ENCODE assay signal across 1 cellular context in genomic region chr2:215527738-215528137, GRCh38.
TF ChIP-seq lines count a peak whose summit lies in the region.

No MANE protein-coding gene starts in this region.

TF ChIP-seq in IMR-90, 13 proteins besides CTCF, POLR2A, EP300 and RAD21:
- TF ChIP-seq NFE2L2 (IDR thresholded peaks at IDR 0.05; ENCODE audit: low read depth, low read length) (peak; percentile 18; the same call in 1 of the 2 replicates), RFX5 (IDR thresholded peaks at IDR 0.05; ENCODE audit: low read depth, low read length) (no peak)
TF ChIP-seq in IMR-90: peak in this region for 1.
